8 cellular contexts compared by ENCODE assay signal in the genomic region with DNA sequence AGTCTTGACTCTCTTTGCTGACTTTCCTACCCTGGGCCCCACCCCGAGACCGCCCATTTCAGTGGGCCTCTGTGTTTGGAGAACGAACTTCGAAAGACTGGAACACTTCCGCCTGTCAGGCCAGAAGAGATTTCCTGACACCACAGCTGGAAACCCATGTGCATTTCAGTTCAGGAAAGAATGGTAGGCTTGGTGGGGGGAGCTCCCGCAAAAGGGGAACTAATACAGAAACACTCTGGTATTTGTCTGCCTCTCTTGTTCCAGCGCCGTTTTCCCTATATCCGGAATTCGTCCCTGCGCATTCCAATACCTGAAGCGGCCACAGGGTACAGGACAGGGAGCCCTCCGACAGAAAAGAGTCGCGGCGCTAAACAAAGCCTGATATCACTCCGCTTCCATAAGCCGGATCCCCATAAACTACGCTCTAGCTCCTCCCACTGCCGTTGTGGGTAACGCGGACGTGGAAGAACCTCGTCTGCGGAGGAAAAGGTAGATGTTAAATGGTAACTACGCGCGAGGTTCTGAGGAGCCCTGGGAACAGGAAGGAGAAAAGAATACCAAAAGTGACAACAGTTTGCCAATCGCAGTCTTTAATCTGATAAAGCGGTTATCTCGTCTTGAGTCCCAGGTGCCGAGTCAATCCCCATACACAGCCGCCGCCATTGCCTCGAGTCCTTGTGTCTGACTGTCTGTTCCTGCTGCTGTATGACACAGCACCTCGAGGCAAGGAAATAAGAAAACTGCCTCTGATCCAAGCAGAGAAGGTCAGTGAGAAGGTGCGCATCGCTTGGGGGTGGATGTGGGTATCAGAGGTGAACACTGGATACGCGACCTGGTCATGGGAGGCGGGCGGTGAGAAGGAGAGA. TPM values are rescaled to one million over a fixed set of nuclear protein-coding genes. Genes with fewer than 3 reads are reported as not detected.
DNase-seq lines count a peak whose midpoint lies in the region; ATAC-seq and TF ChIP-seq lines count a peak whose summit lies in the region.

Gene ARMCX5 (plus strand): TSS at position 432 of the 866 bp plus-strand sequence. CDS start 2,627 bp downstream, outside the sequence.

- peaks cover 6% of the 10 kb centered on the region for H3K4me1 Mint-ChIP-seq in progenitor cell of endocrine pancreas (ENCODE audit: low read depth)

- WGBS in urinary bladder: under 1% methylated on average over 42 of the region's 42 CpGs

- H3K36me3 Mint-ChIP-seq in progenitor cell of endocrine pancreas (ENCODE audit: insufficient read depth): peaks cover 7% of the 10 kb centered on the region

- no peaks in the 10 kb centered on the region for H3K4me1 ChIP-seq in right atrium auricular region
- no peaks in the 10 kb centered on the region for H3K4me1 ChIP-seq in urinary bladder (ENCODE audit: insufficient read depth)

- peak within 1 kb of the TSS; percentile 98 for H3K27ac Mint-ChIP-seq in progenitor cell of endocrine pancreas

- no peak for TF ChIP-seq CTCF in GM12864 (IDR thresholded peaks at IDR 0.05; ENCODE audit: low read depth, low read length, missing control alignments)
- peak in 1 of 2 donors; percentile 16 for TF ChIP-seq CTCF in right atrium auricular region (IDR thresholded peaks at IDR 0.05)
- peak; percentile 32 for TF ChIP-seq CTCF in progenitor cell of endocrine pancreas (IDR thresholded peaks at IDR 0.05; ENCODE audit: unreplicated experiment)

- no peaks in the 10 kb centered on the region for H3K27me3 ChIP-seq in right atrium auricular region

- ATAC-seq in HG02678 (IDR thresholded peaks at IDR 0.05; ENCODE audit: unreplicated experiment): peak; percentile 90

- H3K27me3 Mint-ChIP-seq in progenitor cell of endocrine pancreas: no peaks in the 10 kb centered on the region

- peaks cover 29% of the 10 kb centered on the region for H3K9me3 Mint-ChIP-seq in progenitor cell of endocrine pancreas (ENCODE audit: low read depth)

- H3K4me3 ChIP-seq in GM12864 (ENCODE audit: low read depth, low read length): peak within 1 kb of the TSS; percentile 74
- H3K4me3 ChIP-seq in right atrium auricular region: peak within 1 kb of the TSS; percentile 52 to 57
- H3K4me3 ChIP-seq in urinary bladder (ENCODE audit: low read depth, low read length): peak within 1 kb of the TSS; percentile 64

- DNase-seq in GM12864 (ENCODE audit: low read depth): peak; percentile 69
- peak; percentile 87 to 94 (median 89) for DNase-seq in NCI-H1417 (lab: John Stamatoyannopoulos, UW)
- peak; percentile 61 for DNase-seq in T follicular helper cell (ENCODE audit: low read depth)
- peak in 54 of 56 donors; percentile 1 to 73 (median 38) for DNase-seq in amygdala (lab: John Stamatoyannopoulos, UW)
- peak; percentile 71 for DNase-seq in right atrium auricular region (ENCODE audit: low spot score)
- peak; percentile 56 for DNase-seq in progenitor cell of endocrine pancreas (ENCODE audit: low spot score, unreplicated experiment)

- H3K9me3 ChIP-seq in right atrium auricular region: no peaks in the 10 kb centered on the region

- peak within 1 kb of the TSS; percentile 98 for H3K4me3 Mint-ChIP-seq in progenitor cell of endocrine pancreas (ENCODE audit: low read depth)

- no peaks in the 10 kb centered on the region for H3K36me3 ChIP-seq in right atrium auricular region
- H3K36me3 ChIP-seq in urinary bladder (ENCODE audit: insufficient read depth): no peaks in the 10 kb centered on the region

- H3K27ac ChIP-seq in right atrium auricular region: peak within 1 kb of the TSS; percentile 71 to 81
- peak within 1 kb of the TSS; percentile 74 for H3K27ac ChIP-seq in urinary bladder (ENCODE audit: low read depth)

RNA-seq across cellular contexts. Expression of gene ARMCX5, which starts in this region (rescaled TPM):
- 1 to 10 TPM; 7.5 to 7.9 TPM for total RNA-seq in right atrium auricular region
- total RNA-seq in progenitor cell of endocrine pancreas: 13.2 and 13.3 TPM in 2 replicates
- 24.3 TPM for total RNA-seq in urinary bladder
- polyA plus RNA-seq in urinary bladder: 11.7 TPM

Comparison
In these comparisons a context has a peak if more than half of its experiments do, and no peak if none do; other contexts are left out.
1. Peak in every context shown above with its lines: DNase-seq, ATAC-seq, H3K4me3 ChIP-seq and H3K27ac ChIP-seq.
2. DNase-seq: peak in every context shown above with its lines; median percentile 89 in NCI-H1417; 71 in right atrium auricular region; 69 in GM12864; 61 in T follicular helper cell; 56 in progenitor cell of endocrine pancreas; 38 in amygdala.